Comparison of ENCODE assay signal across 8 cellular contexts in genomic region chr1:205658943-205659581, GRCh38. TPM values are rescaled to one million over a fixed set of nuclear protein-coding genes. Genes with fewer than 3 reads are reported as not detected.
DNase-seq lines count a peak whose midpoint lies in the region; ATAC-seq, FAIRE-seq and TF ChIP-seq lines count a peak whose summit lies in the region.

No MANE protein-coding gene starts in this region.

- H3K27me3 ChIP-seq in keratinocyte (ENCODE audit: control insufficient read depth, extremely low read depth, insufficient read depth, low read length): no peaks in the 10 kb centered on the region

- dilution Hi-C loops in keratinocyte (cut with MboI; ENCODE audit: extremely low pct_ligation_motif_present, low sequenced_read_pairs): no loop called here

- H3K9me1 ChIP-seq in keratinocyte (ENCODE audit: control insufficient read depth, extremely low read depth, insufficient read depth, low read length): no peaks in the 10 kb centered on the region

- peaks cover 1% of the 10 kb centered on the region; the same call in 1 of the 2 replicates for H3K27me3 Mint-ChIP-seq in HFFc6 (ENCODE audit: insufficient read depth)

- H3K36me3 ChIP-seq in keratinocyte (ENCODE audit: control insufficient read depth in 2 of 2, extremely low read depth in 1 of 2, insufficient read depth in 2 of 2, low read length in 2 of 2): no peaks in the 10 kb centered on the region

- TF ChIP-seq CTCF in HFFc6 (IDR thresholded peaks at IDR 0.05) (peak; percentile 87), VCaP (conservative IDR thresholded peaks at IDR 0.05) (peak; percentile 85), keratinocyte (optimal IDR thresholded peaks at IDR 0.05 in 1 of 3, IDR thresholded peaks at IDR 0.05 in 1 of 3, conservative IDR thresholded peaks at IDR 0.05 in 1 of 3; ENCODE audit: extremely low read depth in 1 of 3, insufficient read depth in 2 of 3, low read length in 3 of 3) (peak; percentile 87 to 95 (median 88))

- no peak overlapping the region for H3K9ac ChIP-seq in keratinocyte (ENCODE audit: control insufficient read depth, extremely low read depth, insufficient read depth, low read length)

- in situ Hi-C loops in G401 (cut with HindIII; ENCODE audit: low sequenced_read_pairs): no loop called here
- in situ Hi-C loops in T47D (cut with HindIII; ENCODE audit: low pct_unique_long_range_greater_than_20kb, low sequenced_read_pairs): no loop called here

- no peak overlapping the region for H3K4me2 ChIP-seq in keratinocyte (ENCODE audit: control insufficient read depth, extremely low read depth, insufficient read depth, low read depth, low read length)

- H4K20me1 ChIP-seq in keratinocyte (ENCODE audit: control insufficient read depth, extremely low read depth, insufficient read depth, low read length): no peaks in the 10 kb centered on the region

- H3K27ac Mint-ChIP-seq in HFFc6: no peak overlapping the region

- no peaks in the 10 kb centered on the region for H3K36me3 Mint-ChIP-seq in HFFc6 (ENCODE audit: low read depth)

- no peak overlapping the region for H2AFZ ChIP-seq in keratinocyte (ENCODE audit: control insufficient read depth, low read length)

- no peak overlapping the region for H3K4me3 Mint-ChIP-seq in HFFc6

- DNase-seq in G401 (ENCODE audit: low spot score): peak; percentile 82
- DNase-seq in HFFc6: peak; percentile 42
- DNase-seq in NCI-H146 treated with DMSO at 0.1 percent for 48 hours (lab: John Stamatoyannopoulos, UW; ENCODE audit: unreplicated experiment): peak; percentile 7
- DNase-seq in T47D (ENCODE audit: low read depth in 1 of 2, low spot score in 1 of 2): peak; percentile 81 to 92
- DNase-seq in keratinocyte (ENCODE audit: low read depth, low spot score): no peak
- DNase-seq in stimulated activated CD4-positive, alpha-beta T cell treated with anti-CD3 and anti-CD28 coated beads, Interleukin-1b, Interleukin-23, amount 100 ng/mL, for 24 hours (ENCODE audit: low read depth in 4 of 4, low spot score in 1 of 4): peak; percentile 50 to 69 (median 60)

- no peaks in the 10 kb centered on the region for H3K9me3 ChIP-seq in keratinocyte (ENCODE audit: control insufficient read depth, low read depth, low read length)

- H3K79me2 ChIP-seq in keratinocyte (ENCODE audit: control insufficient read depth, insufficient read depth, low read length): no peaks in the 10 kb centered on the region

- no peak overlapping the region for H3K4me3 ChIP-seq in keratinocyte (ENCODE audit: control insufficient read depth in 2 of 3, extremely low read depth in 1 of 3, insufficient read depth in 2 of 3, low read depth in 1 of 3, low read length in 3 of 3)

- H3K4me1 ChIP-seq in keratinocyte (ENCODE audit: control insufficient read depth, extremely low read depth, insufficient read depth, low read length): peaks cover 10% of the 10 kb centered on the region

- FAIRE-seq in keratinocyte (lab: Jason Lieb, UNC): no peak

- peaks cover 7% of the 10 kb centered on the region for H3K4me1 Mint-ChIP-seq in HFFc6 (ENCODE audit: low read depth)

- ATAC-seq in GM18519 (IDR thresholded peaks at IDR 0.05; ENCODE audit: low FRiP score, unreplicated experiment): no peak

- no peaks in the 10 kb centered on the region for H3K9me3 Mint-ChIP-seq in HFFc6

- H3K27ac ChIP-seq in VCaP: peak overlapping the region; percentile 88
- H3K27ac ChIP-seq in keratinocyte (ENCODE audit: control insufficient read depth, insufficient read depth, low read length): no peak overlapping the region

RNA-seq across cellular contexts. Expression of gene SLC45A3, which starts 21.2 kb away (rescaled TPM):
- 4.4 and 5.4 TPM in 2 replicates for total RNA-seq in G401 (2014; rRNA removed; shearing (Covaris generic))
- 1 to 10 TPM; 1.1 to 2.4 (median 1.4) TPM for total RNA-seq in HFFc6 (2021; fragmentation: NEBNext Ultra II Directional; extraction: Animal tissue kit (Norgen Biotek cat#: 25700))
- 2.1 to 2.8 TPM (median 2.5 TPM) in 3 replicates for polyA plus RNA-seq in keratinocyte
- polyA plus RNA-seq in keratinocyte (2011; ENCODE audit: low read depth): not detected
- polyA plus RNA-seq in keratinocyte (2011; cell fraction: cytosol; rRNA removed): 1.3 and 1.6 TPM in 2 replicates
- 3.4 and 4.0 TPM in 2 replicates for polyA plus RNA-seq in keratinocyte (2011; cell fraction: nucleus; rRNA removed)
- 0.54 and 3.0 TPM in 2 replicates for polyA plus RNA-seq in keratinocyte (2012; ENCODE audit: low replicate concordance)
- polyA minus RNA-seq in keratinocyte: 1.9 to 3.7 TPM (median 2.1 TPM) in 3 replicates
- polyA minus RNA-seq in keratinocyte (2011; cell fraction: cytosol; rRNA and poly(A)+ RNA removed): 3.5 TPM
- 3.1 and 3.4 TPM in 2 replicates for polyA minus RNA-seq in keratinocyte (2011; cell fraction: nucleus; rRNA and poly(A)+ RNA removed)

RNA-seq across cellular contexts. Expression of gene ELK4, which starts 27.3 kb away (rescaled TPM):
- 4.6 and 5.1 TPM in 2 replicates for total RNA-seq in G401 (2014; rRNA removed; shearing (Covaris generic))
- total RNA-seq in HFFc6 (2021; fragmentation: NEBNext Ultra II Directional; extraction: Animal tissue kit (Norgen Biotek cat#: 25700)): 10 to 100 TPM; 32.9 to 37.6 (median 35.6) TPM
- 4.5 to 8.6 TPM (median 7.3 TPM) in 3 replicates for polyA plus RNA-seq in keratinocyte
- 15.3 TPM for polyA plus RNA-seq in keratinocyte (2011; ENCODE audit: low read depth)
- 3.4 and 6.3 TPM in 2 replicates for polyA plus RNA-seq in keratinocyte (2011; cell fraction: cytosol; rRNA removed)
- 8.8 and 10.4 TPM in 2 replicates for polyA plus RNA-seq in keratinocyte (2011; cell fraction: nucleus; rRNA removed)
- 7.4 TPM in 2 replicates for polyA plus RNA-seq in keratinocyte (2012; ENCODE audit: low replicate concordance)
- polyA minus RNA-seq in keratinocyte: 8.8 to 17.5 TPM (median 12.0 TPM) in 3 replicates
- polyA minus RNA-seq in keratinocyte (2011; cell fraction: cytosol; rRNA and poly(A)+ RNA removed): 6.7 TPM
- polyA minus RNA-seq in keratinocyte (2011; cell fraction: nucleus; rRNA and poly(A)+ RNA removed): 6.2 and 12.6 TPM in 2 replicates
